ENCODE assay signal across 9 cellular contexts in genomic region chr2:206160807-206161179, GRCh38. TPM values are rescaled to one million over a fixed set of nuclear protein-coding genes. Genes with fewer than 3 reads are reported as not detected.
A peak's percentile ranks its signal among the peaks of the same experiment; 100 is the strongest.
DNase-seq lines count a peak whose midpoint lies in the region; ATAC-seq and TF ChIP-seq lines count a peak whose summit lies in the region.
"Had no signal": no experiment of that assay in that cellular context is flagged by ENCODE, and none has a peak within 500 bp of the region (broad histone marks: within the 10 kb centered on the region; RNA-seq: fewer than 3 reads in every experiment).

No MANE protein-coding gene starts in this region.

- peak overlapping the region; percentile 92 for H3K4me3 Mint-ChIP-seq in memory B cell

- TF ChIP-seq POLR2A in vagina (IDR thresholded peaks at IDR 0.05), result no peak

- TF ChIP-seq CTCF in ascending aorta (IDR thresholded peaks at IDR 0.05) (no peak), vagina (IDR thresholded peaks at IDR 0.05) (no peak)

- H3K36me3 Mint-ChIP-seq in memory B cell, result peaks cover 16% of the 10 kb centered on the region

- no peak for ATAC-seq in right cardiac atrium
- no peak for ATAC-seq in left ventricle myocardium superior
- no peak for ATAC-seq in memory B cell (ENCODE audit: low read depth)

- H3K9me3 Mint-ChIP-seq in memory B cell, result peaks cover 2% of the 10 kb centered on the region

- H3K27ac Mint-ChIP-seq in memory B cell, result peak overlapping the region; percentile 94

- H3K36me3 ChIP-seq in ascending aorta (peaks cover 5 to 31% of the 10 kb centered on the region in 2 donors), vagina (peaks cover 0 to 28% of the 10 kb centered on the region in 2 donors)

- no peaks in the 10 kb centered on the region for H3K9me3 ChIP-seq in right cardiac atrium (ENCODE audit: control insufficient read depth, low read length)
- H3K9me3 ChIP-seq in ascending aorta, result no peaks in the 10 kb centered on the region
- H3K9me3 ChIP-seq in vagina, result no peaks in the 10 kb centered on the region

- 70% methylated on average over 2 of the region's 2 CpGs for WGBS in right cardiac atrium

- intact Hi-C loops in right cardiac atrium (cut with DNase I), result loop anchor here in 2 of 4 donors (10.0 kb wide), 2 partner anchors 104 to 114 kb away; partner anchors contain the start of gene ZDBF2 (in 1 of the 2)
- intact Hi-C loops in left ventricle myocardium superior (cut with micrococcal nuclease), result no loop called here
- intact Hi-C loops in ascending aorta (cut with DNase I), result no loop called here
- intact Hi-C loops in vagina (cut with DNase I), result no loop called here

- H3K27me3 ChIP-seq in right cardiac atrium (ENCODE audit: control insufficient read depth, insufficient read depth) (no peaks in the 10 kb centered on the region), ascending aorta (no peaks in the 10 kb centered on the region), vagina (no peaks in the 10 kb centered on the region)

- H3K4me3 ChIP-seq in right cardiac atrium (ENCODE audit: low read length) (peak overlapping the region; percentile 95), ascending aorta (peak overlapping the region; percentile 77 to 89), vagina (peak overlapping the region; percentile 86 to 88)

- H3K4me1 ChIP-seq in right cardiac atrium (ENCODE audit: control insufficient read depth, insufficient read depth, low read length), result peaks cover 2% of the 10 kb centered on the region
- peaks cover 0 to 21% of the 10 kb centered on the region in 2 donors for H3K4me1 ChIP-seq in ascending aorta
- peaks cover 37% of the 10 kb centered on the region for H3K4me1 ChIP-seq in vagina

- DNase-seq in right cardiac atrium, result no peak
- no peak for DNase-seq in left ventricle myocardium superior
- no peak for DNase-seq in ascending aorta (ENCODE audit: low spot score in 2 of 2)
- DNase-seq in memory B cell (ENCODE audit: low spot score in 2 of 2), result no peak
- no peak for DNase-seq in vagina (ENCODE audit: extremely low spot score in 2 of 2)
- DNase-seq in mucosa of gallbladder (ENCODE audit: low spot score), result no peak
- DNase-seq in AG08395 (ENCODE audit: low spot score), result no peak
- no peak for DNase-seq in NCI-H2171 treated with DMSO at 0.1 percent for 48 hours (lab: John Stamatoyannopoulos, UW)
- DNase-seq: NCI-H69 had no signal

- H3K27me3 Mint-ChIP-seq in memory B cell, result no peaks in the 10 kb centered on the region

- H3K27ac ChIP-seq in right cardiac atrium (ENCODE audit: low read length) (no peak overlapping the region), ascending aorta (no peak overlapping the region), vagina (no peak overlapping the region)

- H3K4me1 Mint-ChIP-seq in memory B cell, result peaks cover 22% of the 10 kb centered on the region

RNA-seq across cellular contexts. Expression of gene EEF1B2, which starts 1.1 kb away (rescaled TPM):
- total RNA-seq in right cardiac atrium (100 to 1,000 TPM; 258 to 346 (median 302) TPM), left ventricle myocardium superior (258 TPM), ascending aorta (229 TPM), vagina (353 TPM), mucosa of gallbladder (294 TPM)
- 283 TPM for polyA plus RNA-seq in right cardiac atrium

RNA-seq across cellular contexts. Expression of gene NDUFS1, which starts 1.5 kb away (rescaled TPM):
- total RNA-seq in right cardiac atrium, result 100 to 1,000 TPM; 250 to 299 (median 253) TPM
- polyA plus RNA-seq in right cardiac atrium, result 132 TPM
- 503 TPM for total RNA-seq in left ventricle myocardium superior
- 16.4 TPM for total RNA-seq in ascending aorta
- total RNA-seq in vagina, result 33.6 TPM
- total RNA-seq in mucosa of gallbladder, result 89.4 TPM
